12 cellular contexts compared by ENCODE assay signal in genomic region chr11:69463181-69463891, GRCh38. TPM values are rescaled to one million over a fixed set of nuclear protein-coding genes. Genes with fewer than 3 reads are reported as not detected.
DNase-seq lines count a peak whose midpoint lies in the region; ATAC-seq, FAIRE-seq and TF ChIP-seq lines count a peak whose summit lies in the region.
"Had no signal": no experiment of that assay in that cellular context is flagged by ENCODE, and none has a peak within 500 bp of the region (broad histone marks: within the 10 kb centered on the region; RNA-seq: fewer than 3 reads in every experiment).

No MANE protein-coding gene starts in this region.

- no peak for TF ChIP-seq CTCF in GM23338 (conservative IDR thresholded peaks at IDR 0.05; ENCODE audit: low read depth in 2 of 2)
- TF ChIP-seq CTCF in GM12878 (IDR thresholded peaks at IDR 0.05 in 2 of 3, conservative IDR thresholded peaks at IDR 0.05 in 1 of 3; ENCODE audit: control insufficient read depth in 2 of 3, extremely low read depth in 1 of 3, insufficient read depth in 1 of 3, low read depth in 3 of 3, low read length in 3 of 3) = no peak
- no peak for TF ChIP-seq CTCF in right atrium auricular region (IDR thresholded peaks at IDR 0.05)
- no peak for TF ChIP-seq CTCF in PC-3 (conservative IDR thresholded peaks at IDR 0.05; ENCODE audit: low read depth, low read length)

- H3K4me1 ChIP-seq in GM23338 (ENCODE audit: insufficient read depth) = 0 out of 2 replicates have a peak, but pooled peaks cover 4% of the 10 kb centered on the region
- H3K4me1 ChIP-seq in GM12878 (ENCODE audit: control insufficient read depth, insufficient read depth, low read length) = peaks cover 15% of the 10 kb centered on the region
- peaks cover 0 to 46% of the 10 kb centered on the region in 2 donors for H3K4me1 ChIP-seq in right atrium auricular region
- peaks cover 14 to 25% (median 19%) of the 10 kb centered on the region in 3 donors for H3K4me1 ChIP-seq in skeletal muscle tissue (ENCODE audit: control insufficient read depth in 3 of 3, insufficient read depth in 3 of 3, low read length in 3 of 3)
- H3K4me1 ChIP-seq in PC-3 (ENCODE audit: insufficient read depth, low read length) = peaks cover 9% of the 10 kb centered on the region

- RAD21 ChIA-PET in GM12878 (lab: Charles Lee; ENCODE audit: unreplicated experiment) = no interaction called here

- H3K79me2 ChIP-seq in GM23338 (replicated peaks; ENCODE audit: insufficient read depth) = no peaks in the 10 kb centered on the region
- no peaks in the 10 kb centered on the region for H3K79me2 ChIP-seq in GM12878 (ENCODE audit: control insufficient read depth, insufficient read depth, low read length)
- H3K79me2 ChIP-seq in PC-3 (ENCODE audit: low read length) = no peaks in the 10 kb centered on the region

- H3K9ac ChIP-seq in GM12878 (ENCODE audit: control insufficient read depth, insufficient read depth, low read length) = no peak overlapping the region
- peak overlapping the region in 1 of 3 donors; percentile 16 for H3K9ac ChIP-seq in skeletal muscle tissue (ENCODE audit: low read depth in 1 of 3, low read length in 3 of 3)
- H3K9ac ChIP-seq in PC-3 (ENCODE audit: low read length) = no peak overlapping the region

- H3K4me2 ChIP-seq in GM23338 (no peak overlapping the region), GM12878 (ENCODE audit: control insufficient read depth, insufficient read depth) (no peak overlapping the region), PC-3 (ENCODE audit: low read length) (no peak overlapping the region)

- H3K27me3 Mint-ChIP-seq in GM23338 (ENCODE audit: insufficient read depth, low read depth, poor library complexity) = peaks cover 11% of the 10 kb centered on the region
- peaks cover 65% of the 10 kb centered on the region for H3K27me3 Mint-ChIP-seq in stimulated activated memory B cell treated with anti-CD40 and anti-IgM and Interleukin-4, amounts not matched to agents 10 μg/mL and 1 μg/mL and 100 μg/mL, for 72 hours

- DNase-seq in GM23338 (ENCODE audit: low spot score) = peak; percentile 65
- DNase-seq in GM12878 (ENCODE audit: low read depth, low spot score) = no peak
- no peak for DNase-seq in right atrium auricular region (ENCODE audit: low spot score)
- no peak for DNase-seq in PC-3
- no peak for DNase-seq in NCI-H2029 treated with DMSO at 0.1 percent for 48 hours (lab: John Stamatoyannopoulos, UW)
- DNase-seq: activated CD8-positive, alpha-beta memory T cell treated with anti-CD3 and anti-CD28 coated beads, Interleukin-2, amount 10 ng/mL, durations not matched to agents 7 days and 5 days; T-helper 1 cell had no signal

- 27% methylated on average over 12 of the region's 12 CpGs for WGBS in GM12878 (ENCODE audit: insufficient coverage, insufficient replicate concordance, low lambda C conversion rate, missing lambda C conversion rate)

- H3K9me3 ChIP-seq in GM12878 (replicated peaks; ENCODE audit: control insufficient read depth, insufficient read depth, low read length) = peaks cover 2% of the 10 kb centered on the region; the same call in 1 of the 3 replicates
- peaks cover 0 to 12% of the 10 kb centered on the region in 2 donors for H3K9me3 ChIP-seq in right atrium auricular region
- peaks cover 0 to 2% (median 2%) of the 10 kb centered on the region in 3 donors for H3K9me3 ChIP-seq in skeletal muscle tissue (ENCODE audit: control insufficient read depth in 3 of 3, low read length in 3 of 3)
- H3K9me3 ChIP-seq in PC-3 (ENCODE audit: low read length) = peaks cover 16% of the 10 kb centered on the region
- H3K9me3 ChIP-seq: neutrophil had no signal

- H3F3A ChIP-seq in GM23338 (replicated peaks; ENCODE audit: low read depth) (no peaks in the 10 kb centered on the region), PC-3 (ENCODE audit: low read length, unreplicated experiment) (no peaks in the 10 kb centered on the region)

- H3K4me3 ChIP-seq in GM23338 (no peak overlapping the region), GM12878 (no peak overlapping the region), right atrium auricular region (no peak overlapping the region), skeletal muscle tissue (ENCODE audit: low read length in 3 of 3) (peak overlapping the region in 2 of 3 donors; percentile 14 to 41), PC-3 (ENCODE audit: low read length) (no peak overlapping the region)

- no TSS peak for BruUV-seq in GM12878 (replicated peaks; lab: Mats Ljungman, UMichigan)
- no TSS peak for BruUV-seq in PC-3 (replicated peaks; lab: Mats Ljungman, UMichigan)

- intact Hi-C loops in GM12878 (cut with micrococcal nuclease; ENCODE audit: unreplicated experiment) (no loop called here), PC-3 (cut with micrococcal nuclease) (no loop called here)

- ATAC-seq in GM23338 = peak; percentile 44
- ATAC-seq in GM12878 = no peak
- no peak for ATAC-seq in stimulated activated memory B cell treated with anti-CD40 and anti-IgM and Interleukin-4, amounts not matched to agents 10 μg/mL and 1 μg/mL and 100 μg/mL, for 72 hours
- ATAC-seq in PC-3 = no peak
- ATAC-seq in HG02759 (IDR thresholded peaks at IDR 0.05; ENCODE audit: unreplicated experiment) = no peak
- ATAC-seq: activated CD8-positive, alpha-beta memory T cell treated with anti-CD3 and anti-CD28 coated beads, Interleukin-2, amount 10 ng/mL, durations not matched to agents 7 days and 5 days had no signal

- no peaks in the 10 kb centered on the region for H3K27me3 ChIP-seq in GM23338 (ENCODE audit: insufficient read depth)
- no peaks in the 10 kb centered on the region; a peak in 1 of 4 replicates for H3K27me3 ChIP-seq in GM12878 (replicated peaks in 1 of 2; ENCODE audit: control insufficient read depth in 2 of 2, insufficient read depth in 2 of 2, low read length in 1 of 2)
- H3K27me3 ChIP-seq in right atrium auricular region = no peaks in the 10 kb centered on the region
- peaks cover 12 to 35% (median 17%) of the 10 kb centered on the region in 3 donors for H3K27me3 ChIP-seq in skeletal muscle tissue (ENCODE audit: control insufficient read depth in 3 of 3, insufficient read depth in 3 of 3, low read length in 3 of 3)
- H3K27me3 ChIP-seq in PC-3 (ENCODE audit: low read length) = no peaks in the 10 kb centered on the region
- H3K27me3 ChIP-seq: neutrophil had no signal

- no peak overlapping the region for H3K27ac ChIP-seq in GM23338 (ENCODE audit: low read depth)
- no peak overlapping the region for H3K27ac ChIP-seq in GM12878 (ENCODE audit: control insufficient read depth, insufficient read depth)
- peak overlapping the region; percentile 35 to 54 for H3K27ac ChIP-seq in right atrium auricular region
- peak overlapping the region; percentile 77 for H3K27ac ChIP-seq in skeletal muscle tissue (ENCODE audit: low read depth, low read length)
- H3K27ac ChIP-seq in PC-3 (ENCODE audit: low read length) = no peak overlapping the region
- H3K27ac ChIP-seq: neutrophil had no signal

- H3K4me1 Mint-ChIP-seq in GM23338 = peaks cover 10% of the 10 kb centered on the region
- H3K4me1 Mint-ChIP-seq in stimulated activated memory B cell treated with anti-CD40 and anti-IgM and Interleukin-4, amounts not matched to agents 10 μg/mL and 1 μg/mL and 100 μg/mL, for 72 hours = peaks cover 14% of the 10 kb centered on the region
- H3K4me1 Mint-ChIP-seq: activated CD8-positive, alpha-beta memory T cell treated with anti-CD3 and anti-CD28 coated beads, Interleukin-2, amount 10 ng/mL, durations not matched to agents 7 days and 5 days had no signal

- no peak overlapping the region for H3K27ac Mint-ChIP-seq in GM23338
- H3K27ac Mint-ChIP-seq in stimulated activated memory B cell treated with anti-CD40 and anti-IgM and Interleukin-4, amounts not matched to agents 10 μg/mL and 1 μg/mL and 100 μg/mL, for 72 hours = no peak overlapping the region
- H3K27ac Mint-ChIP-seq: activated CD8-positive, alpha-beta memory T cell treated with anti-CD3 and anti-CD28 coated beads, Interleukin-2, amount 10 ng/mL, durations not matched to agents 7 days and 5 days had no signal

- CTCF ChIA-PET in GM12878 (lab: Yijun Ruan, JAX) (interaction anchor here (1.0 kb wide), 1 partner anchor 61 kb away, joined by 3 read pairs; no protein-coding TSS in a partner anchor), PC-3 (lab: Charles Lee) (no interaction called here)

- no peak for FAIRE-seq in GM12878 (lab: Jason Lieb, UNC)

- no peak for TF ChIP-seq EP300 in GM12878 (IDR thresholded peaks at IDR 0.05; ENCODE audit: borderline replicate concordance in 1 of 2, control insufficient read depth in 1 of 2, low read depth in 2 of 2, low read length in 2 of 2)

- no peak overlapping the region for H2AFZ ChIP-seq in GM23338
- H2AFZ ChIP-seq in GM12878 (ENCODE audit: control insufficient read depth, low read depth, low read length) = no peak overlapping the region
- no peak overlapping the region for H2AFZ ChIP-seq in PC-3 (ENCODE audit: low read length)

- peaks cover 14% of the 10 kb centered on the region for H3K36me3 Mint-ChIP-seq in GM23338 (ENCODE audit: low read depth)
- no peaks in the 10 kb centered on the region for H3K36me3 Mint-ChIP-seq in stimulated activated memory B cell treated with anti-CD40 and anti-IgM and Interleukin-4, amounts not matched to agents 10 μg/mL and 1 μg/mL and 100 μg/mL, for 72 hours

- H3K9me2 ChIP-seq in GM23338 (ENCODE audit: insufficient read depth) (no peaks in the 10 kb centered on the region), PC-3 (replicated peaks; ENCODE audit: low read length) (no peaks in the 10 kb centered on the region)

- SMC1A ChIA-PET in GM12878 (lab: Charles Lee; ENCODE audit: uncharacterized antibody, unreplicated experiment) = no interaction called here

- H4K20me1 ChIP-seq in GM23338 (replicated peaks; ENCODE audit: insufficient read depth) = no peaks in the 10 kb centered on the region
- H4K20me1 ChIP-seq in GM12878 (ENCODE audit: control insufficient read depth, insufficient read depth) = no peaks in the 10 kb centered on the region
- H4K20me1 ChIP-seq in PC-3 (ENCODE audit: low read length) = no peaks in the 10 kb centered on the region

- in situ Hi-C loops in GM12878 (cut with MboI) = no loop called here

- H3K9me3 Mint-ChIP-seq in GM23338 = peaks cover 19% of the 10 kb centered on the region
- H3K9me3 Mint-ChIP-seq in stimulated activated memory B cell treated with anti-CD40 and anti-IgM and Interleukin-4, amounts not matched to agents 10 μg/mL and 1 μg/mL and 100 μg/mL, for 72 hours = peaks cover 12% of the 10 kb centered on the region

- no peak for TF ChIP-seq RAD21 in GM12878 (IDR thresholded peaks at IDR 0.05; ENCODE audit: insufficient read depth, low read depth, low read length)

- no peak overlapping the region for H3K4me3 Mint-ChIP-seq in GM23338
- no peak overlapping the region for H3K4me3 Mint-ChIP-seq in stimulated activated memory B cell treated with anti-CD40 and anti-IgM and Interleukin-4, amounts not matched to agents 10 μg/mL and 1 μg/mL and 100 μg/mL, for 72 hours
- H3K4me3 Mint-ChIP-seq: activated CD8-positive, alpha-beta memory T cell treated with anti-CD3 and anti-CD28 coated beads, Interleukin-2, amount 10 ng/mL, durations not matched to agents 7 days and 5 days had no signal

- TF ChIP-seq POLR2A in GM12878 (IDR thresholded peaks at IDR 0.05; ENCODE audit: low read depth, low read length) = no peak

- POLR2A ChIA-PET in GM12878 (lab: Charles Lee) (no interaction called here), PC-3 (lab: Charles Lee; ENCODE audit: unreplicated experiment) (no interaction called here)

- no peaks in the 10 kb centered on the region for H3K36me3 ChIP-seq in GM23338 (ENCODE audit: insufficient read depth)
- H3K36me3 ChIP-seq in GM12878 (ENCODE audit: control insufficient read depth in 2 of 2, insufficient read depth in 2 of 2, low read length in 1 of 2) = no peaks in the 10 kb centered on the region
- no peaks in the 10 kb centered on the region for H3K36me3 ChIP-seq in right atrium auricular region
- no peaks in the 10 kb centered on the region for H3K36me3 ChIP-seq in skeletal muscle tissue (ENCODE audit: control insufficient read depth in 3 of 3, insufficient read depth in 3 of 3, low read length in 3 of 3)
- peaks cover 5% of the 10 kb centered on the region; the same call in 1 of the 2 replicates for H3K36me3 ChIP-seq in PC-3 (ENCODE audit: low read depth, low read length)
- H3K36me3 ChIP-seq: neutrophil had no signal

RNA-seq across cellular contexts. Expression of gene LINC01488, which starts 18.1 kb away (rescaled TPM):
- not detected in 2 replicates for total RNA-seq in GM23338 (2014; rRNA removed; shearing (Covaris generic))
- polyA plus RNA-seq in GM23338 (2016; fragmentation: Nextera tagmentation; extraction: Ambion mirVana) (not detected in 2 replicates), GM12878 (2011; rRNA removed) (not detected in 2 replicates), GM12878 (2014; fragmentation: Illumina TruSeq; extraction: Trizol) (not detected in 2 replicates), GM12878 (2014; fragmentation: Nextera tagmentation; extraction: Ambion mirVana) (not detected), GM12878 (2014; rRNA removed) (not detected in 2 replicates), GM12878 (2016; fragmentation: Nextera tagmentation; extraction: Ambion mirVana) (not detected)
- not detected in 2 replicates for total RNA-seq in GM12878 (2013; cell fraction: nucleolus; rRNA removed)
- total RNA-seq in GM12878 (2014; rRNA removed) (not detected in 2 replicates), GM12878 (2014; rRNA removed; fragmentation: Illumina TruSeq; extraction: Trizol) (not detected in 2 replicates), GM12878 (2021) (not detected in 2 replicates), right atrium auricular region (not detected), skeletal muscle tissue (not detected), PC-3 (2014; rRNA removed) (not detected in 2 replicates)
- polyA plus RNA-seq in GM12878 (2011; ENCODE audit: low read depth) = not detected
- polyA plus RNA-seq in GM12878 (2011; cell fraction: cytosol; rRNA removed) = not detected in 2 replicates
- not detected in 2 replicates for polyA plus RNA-seq in GM12878 (2011; cell fraction: nucleus; rRNA removed)
- polyA plus RNA-seq in GM12878 (2012) = not detected in 2 replicates
- not detected in 2 replicates for polyA minus RNA-seq in GM12878 (2011; rRNA and poly(A)+ RNA removed)
- not detected in 2 replicates for polyA minus RNA-seq in GM12878 (2011; cell fraction: cytosol; rRNA and poly(A)+ RNA removed)
- polyA minus RNA-seq in GM12878 (2011; cell fraction: nucleus; rRNA and poly(A)+ RNA removed) = not detected in 2 replicates
- total RNA-seq: activated CD8-positive, alpha-beta memory T cell treated with anti-CD3 and anti-CD28 coated beads, Interleukin-2, amount 10 ng/mL, durations not matched to agents 7 days and 5 days; NCI-H460 had no signal

Comparison
In these comparisons a context has a peak if more than half of its experiments do, and no peak if none do; other contexts are left out.
1. H3K27ac ChIP-seq: peak in right atrium auricular region (2 of 2) and skeletal muscle tissue (single experiment); none in GM23338 (single experiment), GM12878 (single experiment) and PC-3 (single experiment).
2. H3K4me3 ChIP-seq: peak in skeletal muscle tissue (2 of 3); none in GM23338 (single experiment), GM12878 (single experiment), right atrium auricular region (0 of 2) and PC-3 (single experiment).